Comparison of ENCODE assay signal across 7 cellular contexts in genomic region chr1:148966084-148966483, GRCh38.
DNase-seq lines count a peak whose midpoint lies in the region; ATAC-seq and TF ChIP-seq lines count a peak whose summit lies in the region.
"Not testable (repeated sequence)": the region's sequence is repeated elsewhere in the genome, so short reads cannot be mapped to it uniquely, and the experiment has no call there.

No MANE protein-coding gene starts in this region.

- CTCF ChIA-PET in T-cell (lab: Charles Lee): not testable (repeated sequence)

- not testable (repeated sequence) for H3K36me3 Mint-ChIP-seq in T-cell; activated naive CD4-positive, alpha-beta T cell treated with anti-CD3 and anti-CD28 coated beads, Interleukin-2, amount 50 U/mL, for 72 hours

- peak; percentile 60 for ATAC-seq in GM18907 (IDR thresholded peaks at IDR 0.05; ENCODE audit: unreplicated experiment)
- ATAC-seq in HG03097 (IDR thresholded peaks at IDR 0.05; ENCODE audit: low FRiP score, unreplicated experiment): peak; percentile 58
- ATAC-seq in T-cell (replicated peaks in 1 of 4): peak; percentile 79 to 88 (median 82)
- ATAC-seq in activated naive CD4-positive, alpha-beta T cell treated with anti-CD3 and anti-CD28 coated beads, Interleukin-2, amount 50 U/mL, for 72 hours: peak; percentile 77 to 85
- peak; percentile 72 for ATAC-seq in foreskin keratinocyte
- ATAC-seq in lower lobe of right lung: peak; percentile 89 to 90
- peak; percentile 91 for ATAC-seq in sciatic nerve

- H3K9me3 Mint-ChIP-seq in T-cell; activated naive CD4-positive, alpha-beta T cell treated with anti-CD3 and anti-CD28 coated beads, Interleukin-2, amount 50 U/mL, for 72 hours: not testable (repeated sequence)

- H3K27me3 Mint-ChIP-seq in T-cell: not testable (repeated sequence)

- intact Hi-C loops in lower lobe of right lung (cut with DNase I); sciatic nerve (cut with DNase I): not testable (repeated sequence)

- DNase-seq in T-cell; activated naive CD4-positive, alpha-beta T cell treated with anti-CD3 and anti-CD28 coated beads, Interleukin-2, amount 50 U/mL, for 72 hours (ENCODE audit: low spot score in 2 of 2); foreskin keratinocyte; lower lobe of right lung; sciatic nerve (ENCODE audit: low spot score): not testable (repeated sequence)

- H3K9me3 ChIP-seq in lower lobe of right lung: not testable (repeated sequence)

- not testable (repeated sequence) for H3K4me1 Mint-ChIP-seq in T-cell

- H3K4me3 Mint-ChIP-seq in T-cell: not testable (repeated sequence)

- POLR2A ChIA-PET in T-cell (lab: Charles Lee): not testable (repeated sequence)

- not testable (repeated sequence) for TF ChIP-seq CTCF in foreskin keratinocyte (conservative IDR thresholded peaks at IDR 0.05); lower lobe of right lung (IDR thresholded peaks at IDR 0.05)

- not testable (repeated sequence) for H3K27ac Mint-ChIP-seq in T-cell; activated naive CD4-positive, alpha-beta T cell treated with anti-CD3 and anti-CD28 coated beads, Interleukin-2, amount 50 U/mL, for 72 hours

- not testable (repeated sequence) for H3K27ac ChIP-seq in foreskin keratinocyte, lower lobe of right lung

- not testable (repeated sequence) for H3K27me3 ChIP-seq in foreskin keratinocyte; lower lobe of right lung (ENCODE audit: low read depth)

- not testable (repeated sequence) for H3K4me3 ChIP-seq in lower lobe of right lung

- peaks cover 28% of the 10 kb centered on the region for H3K36me3 ChIP-seq in lower lobe of right lung

- not testable (repeated sequence) for H3K4me1 ChIP-seq in foreskin keratinocyte, lower lobe of right lung
